Comparison of ENCODE assay signal across 10 cellular contexts in genomic region chr11:32420937-32421532, GRCh38. TPM values are rescaled to one million over a fixed set of nuclear protein-coding genes. Genes with fewer than 3 reads are reported as not detected.
DNase-seq lines count a peak whose midpoint lies in the region; ATAC-seq and TF ChIP-seq lines count a peak whose summit lies in the region.
"Had no signal": no experiment of that assay in that cellular context is flagged by ENCODE, and none has a peak within 500 bp of the region (broad histone marks: within the 10 kb centered on the region; RNA-seq: fewer than 3 reads in every experiment).

No MANE protein-coding gene starts in this region.

- no peak for TF ChIP-seq CTCF in OCI-LY7 (conservative IDR thresholded peaks at IDR 0.05; ENCODE audit: low read length)

- H3K4me1 ChIP-seq in OCI-LY7 (ENCODE audit: insufficient read depth, low read length, poor library complexity, severe bottlenecking): peaks cover 8% of the 10 kb centered on the region

- POLR2A ChIA-PET in OCI-LY7 (lab: Charles Lee): interaction anchor here (0.6 to 1.4 kb wide), 3 partner anchors 48 to 348 kb away, joined by 3 read pairs; no protein-coding TSS in a partner anchor

- no peaks in the 10 kb centered on the region for H3K9me3 ChIP-seq in OCI-LY7 (ENCODE audit: low read length)

- peak; percentile 13 to 26 for DNase-seq in activated T-cell treated with anti-CD3 and anti-CD28 coated beads, Interleukin-2, amount 50 U/mL, for 72 hours
- DNase-seq in activated T-cell treated with anti-CD3 and anti-CD28 coated beads for 4 hours (no peak), OCI-LY7 (ENCODE audit: low spot score) (peak; percentile 4), left cardiac atrium (no peak), GOT3 (lab: John Stamatoyannopoulos, UW) (no peak), NCI-H748 treated with DMSO at 0.1 percent for 48 hours (lab: John Stamatoyannopoulos, UW) (no peak), substantia nigra (lab: John Stamatoyannopoulos, UW) (no peak)

- peak overlapping the region in 1 of 2 donors; percentile 57 for H3K4me3 Mint-ChIP-seq in activated T-cell treated with anti-CD3 and anti-CD28 coated beads, Interleukin-2, amount 50 U/mL, for 72 hours
- H3K4me3 Mint-ChIP-seq: CD8-positive, alpha-beta T cell had no signal

- peaks cover 13% of the 10 kb centered on the region for H3K4me1 Mint-ChIP-seq in activated T-cell treated with anti-CD3 and anti-CD28 coated beads, Interleukin-2, amount 50 U/mL, for 72 hours (ENCODE audit: low read depth)

- no peak overlapping the region for H3K4me3 ChIP-seq in OCI-LY7 (ENCODE audit: low read depth, low read length, poor library complexity, severe bottlenecking)

- ATAC-seq in activated T-cell treated with anti-CD3 and anti-CD28 coated beads, Interleukin-2, amount 50 U/mL, for 72 hours (replicated peaks in 1 of 2): peak; percentile 67 to 84
- ATAC-seq in HG02884 (IDR thresholded peaks at IDR 0.05; ENCODE audit: unreplicated experiment): peak; percentile 83
- ATAC-seq in left cardiac atrium: peak; percentile 43 to 50
- ATAC-seq: CD8-positive, alpha-beta T cell had no signal

- H4K20me1 ChIP-seq in OCI-LY7 (ENCODE audit: insufficient read depth, low read length): no peaks in the 10 kb centered on the region

- H3K9me3 Mint-ChIP-seq in activated T-cell treated with anti-CD3 and anti-CD28 coated beads, Interleukin-2, amount 50 U/mL, for 72 hours: no peaks in the 10 kb centered on the region
- H3K9me3 Mint-ChIP-seq: CD8-positive, alpha-beta T cell had no signal

- H3K4me2 ChIP-seq in OCI-LY7 (ENCODE audit: low read length): peak overlapping the region; percentile 31; the same call in 1 of the 2 replicates

- H3K27me3 Mint-ChIP-seq in activated T-cell treated with anti-CD3 and anti-CD28 coated beads, Interleukin-2, amount 50 U/mL, for 72 hours (ENCODE audit: low read depth): peaks cover 56% of the 10 kb centered on the region

- H2AFZ ChIP-seq in OCI-LY7 (ENCODE audit: low read length): 0 out of 2 replicates have a peak overlapping the region, but pooled peaks have one; percentile 24

- H3K79me2 ChIP-seq in OCI-LY7 (ENCODE audit: insufficient read depth, low read depth, low read length): no peaks in the 10 kb centered on the region

- no peaks in the 10 kb centered on the region for H3K9me2 ChIP-seq in OCI-LY7 (ENCODE audit: insufficient read depth, low read length)

- no TSS peak for BruUV-seq in OCI-LY7 (replicated peaks; lab: Mats Ljungman, UMichigan)

- no peaks in the 10 kb centered on the region for H3K36me3 Mint-ChIP-seq in activated T-cell treated with anti-CD3 and anti-CD28 coated beads, Interleukin-2, amount 50 U/mL, for 72 hours (ENCODE audit: insufficient read depth in 2 of 2)
- H3K36me3 Mint-ChIP-seq: CD8-positive, alpha-beta T cell had no signal

- H3K27ac ChIP-seq in OCI-LY7 (ENCODE audit: low read depth, low read length, poor library complexity, severe bottlenecking): no peak overlapping the region
- H3K27ac ChIP-seq in substantia nigra (ENCODE audit: low read depth, low read length, poor library complexity, severe bottlenecking): no peak overlapping the region

- intact Hi-C loops in OCI-LY7 (cut with micrococcal nuclease; ENCODE audit: unreplicated experiment): no loop called here
- intact Hi-C loops in left cardiac atrium (cut with DNase I): loop anchor here in 1 of 2 donors (10.0 kb wide), 1 partner anchor 164 kb away; the partner anchor contains the start of gene EIF3M

- CTCF ChIA-PET in OCI-LY7 (lab: Charles Lee; ENCODE audit: unreplicated experiment): no interaction called here

- no peaks in the 10 kb centered on the region for H3K36me3 ChIP-seq in OCI-LY7 (ENCODE audit: insufficient read depth, low read length)

- H3K27ac Mint-ChIP-seq in activated T-cell treated with anti-CD3 and anti-CD28 coated beads, Interleukin-2, amount 50 U/mL, for 72 hours: peak overlapping the region; percentile 14
- H3K27ac Mint-ChIP-seq: CD8-positive, alpha-beta T cell had no signal

RNA-seq across cellular contexts. Expression of gene WT1, which starts 14.3 kb away (rescaled TPM):
- not detected for total RNA-seq in activated T-cell treated with anti-CD3 and anti-CD28 coated beads, Interleukin-2, amount 50 U/mL, for 72 hours
- total RNA-seq in OCI-LY7 (2014; rRNA removed; shearing (Covaris generic)): not detected in 2 replicates
- not detected in 2 replicates for total RNA-seq in OCI-LY7 (2022)
- 1 to 10 TPM; 4.2 to 4.5 TPM for total RNA-seq in left cardiac atrium
- total RNA-seq: activated CD8-positive, alpha-beta memory T cell treated with anti-CD3 and anti-CD28 coated beads for 36 hours; CD8-positive, alpha-beta T cell had no signal

Comparison
In these comparisons a context has a peak if more than half of its experiments do, and no peak if none do; other contexts are left out.
1. DNase-seq: peak in activated T-cell treated with anti-CD3 and anti-CD28 coated beads, Interleukin-2, amount 50 U/mL, for 72 hours (2 of 2) and OCI-LY7 (single experiment); none in activated T-cell treated with anti-CD3 and anti-CD28 coated beads for 4 hours (single experiment), left cardiac atrium (single experiment), GOT3 (single experiment), NCI-H748 treated with DMSO at 0.1 percent for 48 hours (single experiment) and substantia nigra (0 of 49).
2. RNA of gene WT1, which starts 14.3 kb away (total RNA-seq): 4.2 to 4.5 TPM in left cardiac atrium; not detected in activated T-cell treated with anti-CD3 and anti-CD28 coated beads, Interleukin-2, amount 50 U/mL, for 72 hours and not detected in OCI-LY7; every median in the first group is over 4 times any median in the second.
3. Peak in every context shown above with its lines, with median percentiles within 50 percentile points of each other: ATAC-seq.